Comparison of ENCODE assay signal across 9 cellular contexts in genomic region chr4:121946644-121947043, GRCh38. TPM values are rescaled to one million over a fixed set of nuclear protein-coding genes. Genes with fewer than 3 reads are reported as not detected.
"Had no signal": no experiment of that assay in that cellular context is flagged by ENCODE, and none has a peak within 500 bp of the region (broad histone marks: within the 10 kb centered on the region; RNA-seq: fewer than 3 reads in every experiment).

No MANE protein-coding gene starts in this region.

- H3K27ac ChIP-seq: KMS-11 had no signal

- DNase-seq: H9, HCEC 1CT, KBM-7 had no signal

- H2AFZ ChIP-seq: GM23338 had no signal

- FAIRE-seq: H1, H54, HTR-8/SVneo had no signal

- H3K4me3 ChIP-seq: GM23338 had no signal

- H3K4me2 ChIP-seq: GM23338, KMS-11 had no signal

- H3K9ac ChIP-seq: KMS-11 had no signal

- ATAC-seq: GM23338 had no signal

RNA-seq across cellular contexts. Expression of gene TRPC3, which starts 5.2 kb away (rescaled TPM):
- total RNA-seq: HT-29 had no signal
